Comparison of ENCODE assay signal across 8 cellular contexts in genomic region chr6:159760602-159761057, GRCh38. TPM values are rescaled to one million over a fixed set of nuclear protein-coding genes. Genes with fewer than 3 reads are reported as not detected.
DNase-seq lines count a peak whose midpoint lies in the region; ATAC-seq and TF ChIP-seq lines count a peak whose summit lies in the region.

No MANE protein-coding gene starts in this region.

- H3K9ac ChIP-seq in BLaER1 (peak overlapping the region; percentile 92; the same call in 1 of the 2 replicates), HUES48 (ENCODE audit: low read depth, low read length) (peak overlapping the region; percentile 43; the same call in 1 of the 2 replicates)

- intact Hi-C loops in ascending aorta (cut with DNase I) = no loop called here

- ATAC-seq in GM18868 (IDR thresholded peaks at IDR 0.05; ENCODE audit: unreplicated experiment) (no peak), GM21723 (IDR thresholded peaks at IDR 0.05; ENCODE audit: unreplicated experiment) (no peak)

- peak overlapping the region; percentile 92 for H3K4me2 ChIP-seq in BLaER1

- H3K9me3 ChIP-seq in BLaER1 (no peaks in the 10 kb centered on the region), HUES48 (ENCODE audit: control insufficient read depth, insufficient read depth, low read length) (no peaks in the 10 kb centered on the region), ascending aorta (no peaks in the 10 kb centered on the region)

- H3K36me3 ChIP-seq in BLaER1 = peaks cover 60% of the 10 kb centered on the region
- peaks cover 59% of the 10 kb centered on the region for H3K36me3 ChIP-seq in HUES48 (ENCODE audit: control insufficient read depth, insufficient read depth, low read length)
- peaks cover 13 to 39% of the 10 kb centered on the region in 2 donors for H3K36me3 ChIP-seq in ascending aorta

- no peak for TF ChIP-seq CTCF in ascending aorta (IDR thresholded peaks at IDR 0.05)

- peaks cover 12% of the 10 kb centered on the region for H4K20me1 ChIP-seq in BLaER1

- H3K4me1 ChIP-seq in BLaER1 (peaks cover 24% of the 10 kb centered on the region), HUES48 (ENCODE audit: control insufficient read depth, insufficient read depth, low read length) (peaks cover 25% of the 10 kb centered on the region), ascending aorta (peaks cover 5 to 11% of the 10 kb centered on the region in 2 donors)

- H3K27me3 ChIP-seq in BLaER1 = no peaks in the 10 kb centered on the region
- no peaks in the 10 kb centered on the region for H3K27me3 ChIP-seq in HUES48 (ENCODE audit: control insufficient read depth, insufficient read depth, low read length)
- no peaks in the 10 kb centered on the region for H3K27me3 ChIP-seq in ascending aorta

- no peak for DNase-seq in ascending aorta (ENCODE audit: low spot score in 2 of 2)
- DNase-seq in left kidney (ENCODE audit: low read depth, low spot score) = peak; percentile 24
- DNase-seq in DMS79 (lab: John Stamatoyannopoulos, UW) = no peak
- DNase-seq in NCI-H2196 treated with DMSO at 0.1 percent for 48 hours (lab: John Stamatoyannopoulos, UW; ENCODE audit: unreplicated experiment) = no peak

- H3K27ac ChIP-seq in BLaER1 = peak overlapping the region; percentile 95; the same call in 1 of the 2 replicates
- peak overlapping the region; percentile 97 for H3K27ac ChIP-seq in HUES48 (ENCODE audit: low read depth, low read length)
- peak overlapping the region; percentile 96 to 99 for H3K27ac ChIP-seq in ascending aorta

- H3K4me3 ChIP-seq in BLaER1 (peak overlapping the region; percentile 91), HUES48 (ENCODE audit: low read depth, low read length) (peak overlapping the region; percentile 85; the same call in 1 of the 2 replicates), ascending aorta (peak overlapping the region in 1 of 2 donors; percentile 99)

RNA-seq across cellular contexts. Expression of gene ACAT2, which starts 1.2 kb away (rescaled TPM):
- 0.85 TPM for total RNA-seq in ascending aorta

RNA-seq across cellular contexts. Expression of gene TCP1, which starts 28.8 kb away (rescaled TPM):
- 46.7 TPM for total RNA-seq in ascending aorta

RNA-seq across cellular contexts. Expression of gene MRPL18, which starts 29.6 kb away (rescaled TPM):
- 119 TPM for total RNA-seq in ascending aorta

RNA-seq across cellular contexts. Expression of gene WTAP, which starts 33.3 kb away (rescaled TPM):
- total RNA-seq in ascending aorta = 44.6 TPM

RNA-seq across cellular contexts. Expression of gene PNLDC1, which starts 39.4 kb away (rescaled TPM):
- total RNA-seq in ascending aorta = not detected
